1 cellular context compared by ENCODE assay signal in the genomic region with DNA sequence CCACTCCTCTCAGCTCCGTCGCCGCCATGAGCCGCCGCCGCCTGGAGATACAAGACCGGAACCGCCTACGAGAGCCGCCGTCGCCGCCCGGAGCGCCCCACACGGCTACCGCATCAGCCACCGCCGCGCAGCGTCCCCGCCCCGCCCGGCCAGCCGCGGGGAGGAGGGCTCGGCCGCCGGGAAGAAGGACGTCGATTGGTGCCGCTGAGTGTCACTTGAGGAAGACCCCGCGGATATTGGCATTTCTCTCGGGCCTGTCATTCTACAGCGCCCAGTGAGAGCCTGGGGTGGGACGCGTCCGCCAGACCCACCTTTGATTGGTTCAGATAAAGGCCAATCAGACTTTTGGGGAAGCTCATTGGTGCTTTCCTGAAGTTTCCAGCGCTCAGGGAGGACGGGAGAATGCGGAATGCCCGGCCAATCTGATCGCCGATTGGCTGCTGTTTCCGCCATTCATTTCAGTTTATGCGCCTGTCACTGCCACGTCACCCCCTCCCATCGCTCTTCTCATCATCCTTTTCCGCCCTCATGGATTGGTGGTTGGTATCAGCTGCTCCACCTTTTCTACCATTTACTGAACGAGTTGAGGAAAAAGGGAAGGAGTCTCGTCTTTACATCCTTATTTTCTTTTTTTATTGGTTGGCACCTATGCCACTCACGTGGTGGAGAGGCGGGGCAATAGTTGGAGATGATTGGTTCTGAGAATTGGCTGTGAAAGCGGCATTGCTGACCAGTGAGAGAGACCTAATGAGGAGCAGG.
TF ChIP-seq lines count a peak whose summit lies in the region.

A gene with protein sequence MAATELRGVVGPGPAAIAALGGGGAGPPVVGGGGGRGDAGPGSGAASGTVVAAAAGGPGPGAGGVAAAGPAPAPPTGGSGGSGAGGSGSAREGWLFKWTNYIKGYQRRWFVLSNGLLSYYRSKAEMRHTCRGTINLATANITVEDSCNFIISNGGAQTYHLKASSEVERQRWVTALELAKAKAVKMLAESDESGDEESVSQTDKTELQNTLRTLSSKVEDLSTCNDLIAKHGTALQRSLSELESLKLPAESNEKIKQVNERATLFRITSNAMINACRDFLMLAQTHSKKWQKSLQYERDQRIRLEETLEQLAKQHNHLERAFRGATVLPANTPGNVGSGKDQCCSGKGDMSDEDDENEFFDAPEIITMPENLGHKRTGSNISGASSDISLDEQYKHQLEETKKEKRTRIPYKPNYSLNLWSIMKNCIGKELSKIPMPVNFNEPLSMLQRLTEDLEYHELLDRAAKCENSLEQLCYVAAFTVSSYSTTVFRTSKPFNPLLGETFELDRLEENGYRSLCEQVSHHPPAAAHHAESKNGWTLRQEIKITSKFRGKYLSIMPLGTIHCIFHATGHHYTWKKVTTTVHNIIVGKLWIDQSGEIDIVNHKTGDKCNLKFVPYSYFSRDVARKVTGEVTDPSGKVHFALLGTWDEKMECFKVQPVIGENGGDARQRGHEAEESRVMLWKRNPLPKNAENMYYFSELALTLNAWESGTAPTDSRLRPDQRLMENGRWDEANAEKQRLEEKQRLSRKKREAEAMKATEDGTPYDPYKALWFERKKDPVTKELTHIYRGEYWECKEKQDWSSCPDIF (minus strand): TSS at position 138 of the 759 bp plus-strand sequence. CDS start 110 bp downstream, at position 28.

TF ChIP-seq in SK-N-SH, 30 proteins besides CTCF, POLR2A, EP300 and RAD21 (continued from another document):
- TF ChIP-seq EZH2phosphoT487 (IDR thresholded peaks at IDR 0.05; ENCODE audit: borderline replicate concordance, low read depth) (no peak), RXRA (IDR thresholded peaks at IDR 0.05; ENCODE audit: borderline replicate concordance, low read depth) (no peak), PBX3 (IDR thresholded peaks at IDR 0.05) (peak; percentile 98), YY1 (IDR thresholded peaks at IDR 0.05; ENCODE audit: low read depth) (peak; percentile 53; the same call in 1 of the 2 replicates), TAF1 (IDR thresholded peaks at IDR 0.05; ENCODE audit: borderline replicate concordance, low read depth, low read length) (peak; percentile 59; the same call in 1 of the 2 replicates), RCOR1 (IDR thresholded peaks at IDR 0.05; ENCODE audit: low read length) (no peak), MXI1 (IDR thresholded peaks at IDR 0.05; ENCODE audit: low read depth, low read length) (no peak; the same call in 1 of the 2 replicates), MEF2A (IDR thresholded peaks at IDR 0.05; ENCODE audit: borderline replicate concordance, low read depth) (no peak), RFX5 (IDR thresholded peaks at IDR 0.05; ENCODE audit: low read length) (peak; percentile 81; the same call in 1 of the 2 replicates), MAX (IDR thresholded peaks at IDR 0.05; ENCODE audit: low read depth) (no peak)
- TF ChIP-seq, protein P1, sequence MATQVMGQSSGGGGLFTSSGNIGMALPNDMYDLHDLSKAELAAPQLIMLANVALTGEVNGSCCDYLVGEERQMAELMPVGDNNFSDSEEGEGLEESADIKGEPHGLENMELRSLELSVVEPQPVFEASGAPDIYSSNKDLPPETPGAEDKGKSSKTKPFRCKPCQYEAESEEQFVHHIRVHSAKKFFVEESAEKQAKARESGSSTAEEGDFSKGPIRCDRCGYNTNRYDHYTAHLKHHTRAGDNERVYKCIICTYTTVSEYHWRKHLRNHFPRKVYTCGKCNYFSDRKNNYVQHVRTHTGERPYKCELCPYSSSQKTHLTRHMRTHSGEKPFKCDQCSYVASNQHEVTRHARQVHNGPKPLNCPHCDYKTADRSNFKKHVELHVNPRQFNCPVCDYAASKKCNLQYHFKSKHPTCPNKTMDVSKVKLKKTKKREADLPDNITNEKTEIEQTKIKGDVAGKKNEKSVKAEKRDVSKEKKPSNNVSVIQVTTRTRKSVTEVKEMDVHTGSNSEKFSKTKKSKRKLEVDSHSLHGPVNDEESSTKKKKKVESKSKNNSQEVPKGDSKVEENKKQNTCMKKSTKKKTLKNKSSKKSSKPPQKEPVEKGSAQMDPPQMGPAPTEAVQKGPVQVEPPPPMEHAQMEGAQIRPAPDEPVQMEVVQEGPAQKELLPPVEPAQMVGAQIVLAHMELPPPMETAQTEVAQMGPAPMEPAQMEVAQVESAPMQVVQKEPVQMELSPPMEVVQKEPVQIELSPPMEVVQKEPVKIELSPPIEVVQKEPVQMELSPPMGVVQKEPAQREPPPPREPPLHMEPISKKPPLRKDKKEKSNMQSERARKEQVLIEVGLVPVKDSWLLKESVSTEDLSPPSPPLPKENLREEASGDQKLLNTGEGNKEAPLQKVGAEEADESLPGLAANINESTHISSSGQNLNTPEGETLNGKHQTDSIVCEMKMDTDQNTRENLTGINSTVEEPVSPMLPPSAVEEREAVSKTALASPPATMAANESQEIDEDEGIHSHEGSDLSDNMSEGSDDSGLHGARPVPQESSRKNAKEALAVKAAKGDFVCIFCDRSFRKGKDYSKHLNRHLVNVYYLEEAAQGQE (IDR thresholded peaks at IDR 0.05; ENCODE audit: low read depth, low read length), result no peak
- TF ChIP-seq, protein P2, sequence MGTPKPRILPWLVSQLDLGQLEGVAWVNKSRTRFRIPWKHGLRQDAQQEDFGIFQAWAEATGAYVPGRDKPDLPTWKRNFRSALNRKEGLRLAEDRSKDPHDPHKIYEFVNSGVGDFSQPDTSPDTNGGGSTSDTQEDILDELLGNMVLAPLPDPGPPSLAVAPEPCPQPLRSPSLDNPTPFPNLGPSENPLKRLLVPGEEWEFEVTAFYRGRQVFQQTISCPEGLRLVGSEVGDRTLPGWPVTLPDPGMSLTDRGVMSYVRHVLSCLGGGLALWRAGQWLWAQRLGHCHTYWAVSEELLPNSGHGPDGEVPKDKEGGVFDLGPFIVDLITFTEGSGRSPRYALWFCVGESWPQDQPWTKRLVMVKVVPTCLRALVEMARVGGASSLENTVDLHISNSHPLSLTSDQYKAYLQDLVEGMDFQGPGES (IDR thresholded peaks at IDR 0.05; ENCODE audit: low read depth, low read length), result peak; percentile 99
